1 cellular context compared by ENCODE assay signal in the genomic region with DNA sequence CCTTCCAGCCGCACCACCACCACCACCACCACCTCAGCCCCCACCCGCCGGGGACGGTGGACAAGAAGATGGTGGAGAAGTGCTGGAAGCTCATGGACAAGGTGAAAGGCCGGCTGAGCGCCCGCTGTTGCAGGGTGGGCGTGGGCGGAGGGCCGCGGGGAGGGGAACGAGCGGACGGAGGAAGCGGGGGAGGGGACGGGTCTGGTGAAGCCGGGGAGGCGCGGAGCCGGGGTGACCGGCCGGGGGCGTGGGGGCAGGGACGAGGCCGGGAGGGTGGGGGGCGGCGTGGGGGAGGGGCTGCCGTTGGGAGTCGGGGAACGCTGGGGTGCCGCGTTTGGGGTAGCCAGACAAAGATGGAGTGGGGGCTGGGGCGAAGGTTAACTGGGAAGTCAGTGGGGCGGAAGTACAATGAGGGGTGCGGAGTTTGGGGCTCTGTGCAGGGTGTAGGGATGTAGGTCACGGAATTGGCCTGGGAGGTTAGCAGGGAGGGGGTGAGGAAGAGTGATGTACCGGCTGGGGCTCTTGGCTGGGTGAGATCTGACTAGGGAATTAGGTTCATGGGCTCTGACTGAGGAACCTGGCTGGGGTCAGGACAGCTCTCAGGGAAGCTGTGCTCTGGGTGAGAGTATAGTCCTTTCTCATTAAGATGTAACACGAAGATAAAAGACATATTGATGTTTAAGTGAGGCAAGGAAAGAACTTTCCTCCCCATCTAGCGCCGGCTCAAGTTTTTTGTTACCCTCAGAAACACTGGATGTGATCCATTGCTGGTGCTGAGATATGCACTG.
TF ChIP-seq lines count a peak whose summit lies in the region.

No MANE protein-coding gene starts in this region.

TF ChIP-seq in A549, 52 proteins besides CTCF, POLR2A, EP300 and RAD21 (continued from another document):
- TF ChIP-seq PBX3 (IDR thresholded peaks at IDR 0.05) (no peak), CBX8 (IDR thresholded peaks at IDR 0.05) (no peak), TP53 (CRISPR knock-in tag; IDR thresholded peaks at IDR 0.05) (no peak), HOXA7 (CRISPR knock-in tag; IDR thresholded peaks at IDR 0.05) (no peak), RFX5 (IDR thresholded peaks at IDR 0.05) (no peak)
- TF ChIP-seq, protein P1, sequence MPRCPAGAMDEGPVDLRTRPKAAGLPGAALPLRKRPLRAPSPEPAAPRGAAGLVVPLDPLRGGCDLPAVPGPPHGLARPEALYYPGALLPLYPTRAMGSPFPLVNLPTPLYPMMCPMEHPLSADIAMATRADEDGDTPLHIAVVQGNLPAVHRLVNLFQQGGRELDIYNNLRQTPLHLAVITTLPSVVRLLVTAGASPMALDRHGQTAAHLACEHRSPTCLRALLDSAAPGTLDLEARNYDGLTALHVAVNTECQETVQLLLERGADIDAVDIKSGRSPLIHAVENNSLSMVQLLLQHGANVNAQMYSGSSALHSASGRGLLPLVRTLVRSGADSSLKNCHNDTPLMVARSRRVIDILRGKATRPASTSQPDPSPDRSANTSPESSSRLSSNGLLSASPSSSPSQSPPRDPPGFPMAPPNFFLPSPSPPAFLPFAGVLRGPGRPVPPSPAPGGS (IDR thresholded peaks at IDR 0.05) = no peak
